ENCODE assay signal across 8 cellular contexts in genomic region chr16:24516900-24517669, GRCh38. TPM values are rescaled to one million over a fixed set of nuclear protein-coding genes. Genes with fewer than 3 reads are reported as not detected.
DNase-seq lines count a peak whose midpoint lies in the region; ATAC-seq and TF ChIP-seq lines count a peak whose summit lies in the region.

No MANE protein-coding gene starts in this region.

- POLR2A ChIA-PET in activated B cell treated with CpG ODN at 0.5 μM for 24 hours (lab: Charles Lee), result no interaction called here

- DNase-seq in A172 (ENCODE audit: low spot score) (peak; percentile 88), GM19238 (ENCODE audit: insufficient read length, low spot score) (peak; percentile 47), NCI-H345 (lab: John Stamatoyannopoulos, UW) (peak; percentile 88), activated B cell treated with CpG ODN at 0.5 μM for 24 hours (peak; percentile 39), mammary epithelial cell (peak; percentile 71), iris pigment epithelial cell (ENCODE audit: low read depth) (peak; percentile 88)
- peak; percentile 59 to 82 (median 65) for DNase-seq in stimulated activated CD4-positive, alpha-beta T cell treated with anti-CD3 and anti-CD28 coated beads, Interleukin-12 subunit alpha, Interleukin-12 subunit beta, amount 100 ng/mL, for 48 hours (ENCODE audit: low read depth in 2 of 3, low spot score in 1 of 3)

- peaks cover 3% of the 10 kb centered on the region for H3K27me3 Mint-ChIP-seq in activated B cell treated with CpG ODN at 0.5 μM for 24 hours

- H3K4me1 Mint-ChIP-seq in activated B cell treated with CpG ODN at 0.5 μM for 24 hours, result peaks cover 6% of the 10 kb centered on the region

- H2AFZ ChIP-seq in mammary epithelial cell (ENCODE audit: low read depth, low read length), result no peak overlapping the region

- peak overlapping the region; percentile 40 for H3K4me2 ChIP-seq in mammary epithelial cell (ENCODE audit: insufficient read depth, low read depth, low read length)

- H3K9ac ChIP-seq in mammary epithelial cell (ENCODE audit: insufficient read depth, low read length), result no peak overlapping the region

- dilution Hi-C loops in mammary epithelial cell (cut with HindIII; ENCODE audit: low sequenced_read_pairs), result no loop called here

- 41% methylated on average over 20 of the region's 20 CpGs for WGBS in mammary epithelial cell (ENCODE audit: low coverage, missing lambda C conversion rate)

- H3K27ac Mint-ChIP-seq in activated B cell treated with CpG ODN at 0.5 μM for 24 hours, result no peak overlapping the region

- in situ Hi-C loops in mammary epithelial cell (cut with MboI; ENCODE audit: low sequenced_read_pairs in 2 of 2), result loop anchor here in 1 of 2 donors (25.0 kb wide), 1 partner anchor 730 kb away; no protein-coding TSS in a partner anchor

- H3K36me3 Mint-ChIP-seq in activated B cell treated with CpG ODN at 0.5 μM for 24 hours (ENCODE audit: low read depth), result no peaks in the 10 kb centered on the region

- peak; percentile 82 for TF ChIP-seq CTCF in activated B cell treated with CpG ODN at 0.5 μM for 24 hours (IDR thresholded peaks at IDR 0.05)
- TF ChIP-seq CTCF in mammary epithelial cell (conservative IDR thresholded peaks at IDR 0.05 in 1 of 2, IDR thresholded peaks at IDR 0.05 in 1 of 2; ENCODE audit: extremely low read depth in 1 of 2, insufficient read depth in 1 of 2, low read depth in 1 of 2, low read length in 2 of 2), result peak; percentile 93 to 95

- no peaks in the 10 kb centered on the region for H4K20me1 ChIP-seq in mammary epithelial cell (ENCODE audit: insufficient read depth, low read length)

- BruUV-seq in mammary epithelial cell (replicated peaks; lab: Mats Ljungman, UMichigan), result no TSS peak

- H3K4me1 ChIP-seq in mammary epithelial cell (ENCODE audit: insufficient read depth, low read length), result no peaks in the 10 kb centered on the region

- no peaks in the 10 kb centered on the region for H3K79me2 ChIP-seq in mammary epithelial cell (ENCODE audit: insufficient read depth, low read length)

- peak overlapping the region; percentile 24 for H3K4me3 Mint-ChIP-seq in activated B cell treated with CpG ODN at 0.5 μM for 24 hours

- intact Hi-C loops in activated B cell treated with CpG ODN at 0.5 μM for 24 hours (cut with micrococcal nuclease) (loop anchor here (1.0 to 5.0 kb wide), 3 partner anchors 22 to 708 kb away; partner anchors contain the start of gene RBBP6), mammary epithelial cell (cut with micrococcal nuclease) (loop anchor here (1.0 to 2.0 kb wide), 3 partner anchors 23 to 283 kb away; no protein-coding TSS in a partner anchor)

- H3K9me3 ChIP-seq in mammary epithelial cell (replicated peaks; ENCODE audit: insufficient read depth, low read length), result no peaks in the 10 kb centered on the region

- no peaks in the 10 kb centered on the region for H3K9me3 Mint-ChIP-seq in activated B cell treated with CpG ODN at 0.5 μM for 24 hours

- H3K27ac ChIP-seq in mammary epithelial cell (ENCODE audit: insufficient read depth, low read depth, low read length), result no peak overlapping the region

- ATAC-seq in activated B cell treated with CpG ODN at 0.5 μM for 24 hours (ENCODE audit: low read depth) (peak; percentile 60), GM21528 (IDR thresholded peaks at IDR 0.05; ENCODE audit: low FRiP score, unreplicated experiment) (no peak)

- no peak overlapping the region for H3K4me3 ChIP-seq in mammary epithelial cell (replicated peaks in 1 of 3; ENCODE audit: insufficient read depth in 1 of 3, low read depth in 2 of 3, low read length in 3 of 3)

- CTCF ChIA-PET in activated B cell treated with CpG ODN at 0.5 μM for 24 hours (lab: Charles Lee) (interaction anchor here (0.8 to 3.2 kb wide), 5 partner anchors 12 to 708 kb away, joined by 3 to 13 read pairs (median 7); partner anchors contain the start of genes LCMT1 and RBBP6), mammary epithelial cell (lab: Charles Lee; ENCODE audit: low non-redundant PET) (interaction anchor here (0.6 to 0.9 kb wide), 4 partner anchors 12 to 979 kb away, joined by 3 to 8 read pairs (median 4); no protein-coding TSS in a partner anchor)

- H3K36me3 ChIP-seq in mammary epithelial cell (ENCODE audit: insufficient read depth, low read length), result no peaks in the 10 kb centered on the region

- H3K27me3 ChIP-seq in mammary epithelial cell (ENCODE audit: insufficient read depth, low read length), result no peaks in the 10 kb centered on the region

RNA-seq across cellular contexts. Expression of gene RBBP6, which starts 22.3 kb away (rescaled TPM):
- 11.3 and 24.0 TPM in 2 replicates for total RNA-seq in A172 (2014; rRNA removed; shearing (Covaris generic))
- 85.3 and 85.8 TPM in 2 replicates for total RNA-seq in activated B cell treated with CpG ODN at 0.5 μM for 24 hours
- 10 to 100 TPM; 33.0 to 40.4 TPM for total RNA-seq in mammary epithelial cell
- 15.8 TPM for polyA plus RNA-seq in mammary epithelial cell
- polyA minus RNA-seq in mammary epithelial cell, result 22.9 TPM
